8 cellular contexts compared by ENCODE assay signal in genomic region chr19:10105241-10106099, GRCh38. TPM values are rescaled to one million over a fixed set of nuclear protein-coding genes. Genes with fewer than 3 reads are reported as not detected.
DNase-seq lines count a peak whose midpoint lies in the region; ATAC-seq and TF ChIP-seq lines count a peak whose summit lies in the region.

No MANE protein-coding gene starts in this region.

- H3K27ac Mint-ChIP-seq in activated B cell treated with CpG ODN at 0.5 μM for 24 hours: peak overlapping the region; percentile 99

- peak; percentile 17 for ATAC-seq in HG03108 (IDR thresholded peaks at IDR 0.05; ENCODE audit: unreplicated experiment)
- peak; percentile 5 for ATAC-seq in activated B cell treated with CpG ODN at 0.5 μM for 24 hours (ENCODE audit: low read depth)
- ATAC-seq in esophagus mucosa: peak; percentile 1
- ATAC-seq in GM19328 (IDR thresholded peaks at IDR 0.05; ENCODE audit: unreplicated experiment): no peak

- peak overlapping the region; percentile 86 for H3K4me3 Mint-ChIP-seq in activated B cell treated with CpG ODN at 0.5 μM for 24 hours

- peaks cover 36% of the 10 kb centered on the region for H3K36me3 Mint-ChIP-seq in activated B cell treated with CpG ODN at 0.5 μM for 24 hours (ENCODE audit: low read depth)

- H3K4me1 Mint-ChIP-seq in activated B cell treated with CpG ODN at 0.5 μM for 24 hours: peaks cover 73% of the 10 kb centered on the region

- no peaks in the 10 kb centered on the region for H3K9me3 Mint-ChIP-seq in activated B cell treated with CpG ODN at 0.5 μM for 24 hours

- CTCF ChIA-PET in activated B cell treated with CpG ODN at 0.5 μM for 24 hours (lab: Charles Lee): interaction anchor here (0.9 kb wide), 2 partner anchors 9 kb away, joined by 3 to 4 read pairs; no protein-coding TSS in a partner anchor

- no peak for DNase-seq in activated B cell treated with CpG ODN at 0.5 μM for 24 hours
- DNase-seq in stimulated activated CD4-positive, alpha-beta T cell treated with anti-CD3 and anti-CD28 coated beads, Interleukin-1b, Interleukin-23, amount 100 ng/mL, for 4 hours (ENCODE audit: low read depth in 2 of 2): peak; percentile 64 to 69
- DNase-seq in putamen (ENCODE audit: low spot score): no peak
- DNase-seq in SKM-1 (lab: John Stamatoyannopoulos, UW; ENCODE audit: unreplicated experiment): no peak

- H3K4me3 ChIP-seq in GM12875 (ENCODE audit: low read depth, low read length): peak overlapping the region; percentile 97

- TF ChIP-seq CTCF in GM12875 (IDR thresholded peaks at IDR 0.05; ENCODE audit: borderline replicate concordance, insufficient read depth, low read depth, low read length) (no peak), activated B cell treated with CpG ODN at 0.5 μM for 24 hours (IDR thresholded peaks at IDR 0.05) (no peak)

- no peaks in the 10 kb centered on the region for H3K27me3 Mint-ChIP-seq in activated B cell treated with CpG ODN at 0.5 μM for 24 hours

- POLR2A ChIA-PET in activated B cell treated with CpG ODN at 0.5 μM for 24 hours (lab: Charles Lee): interaction anchor here (0.9 to 11.0 kb wide), 8 partner anchors 9 to 146 kb away, joined by 3 to 297 read pairs (median 8); partner anchors contain the start of genes DNMT1, EIF3G, MRPL4 and P2RY11

- intact Hi-C loops in activated B cell treated with CpG ODN at 0.5 μM for 24 hours (cut with micrococcal nuclease): loop anchor here (1.0 to 10.0 kb wide), 5 partner anchors 9 to 769 kb away; partner anchors contain the start of genes CARM1, DNMT1, PDE4A and SHFL

RNA-seq across cellular contexts. Expression of gene PPAN, which starts 0.7 kb away (rescaled TPM):
- total RNA-seq in activated B cell treated with CpG ODN at 0.5 μM for 24 hours: 107 and 119 TPM in 2 replicates
- total RNA-seq in esophagus mucosa: 32.3 TPM

RNA-seq across cellular contexts. Expression of gene ANGPTL6, which starts 3.0 kb away (rescaled TPM):
- total RNA-seq in activated B cell treated with CpG ODN at 0.5 μM for 24 hours (16.4 and 18.4 TPM in 2 replicates), esophagus mucosa (not detected)

RNA-seq across cellular contexts. Expression of gene P2RY11, which starts 6.0 kb away (rescaled TPM):
- total RNA-seq in activated B cell treated with CpG ODN at 0.5 μM for 24 hours (33.1 and 42.6 TPM in 2 replicates), esophagus mucosa (4.8 TPM)

RNA-seq across cellular contexts. Expression of gene EIF3G, which starts 14.2 kb away (rescaled TPM):
- 332 and 371 TPM in 2 replicates for total RNA-seq in activated B cell treated with CpG ODN at 0.5 μM for 24 hours
- total RNA-seq in esophagus mucosa: 166 TPM

RNA-seq across cellular contexts. Expression of gene SHFL, which starts 19.4 kb away (rescaled TPM):
- 61.3 and 61.4 TPM in 2 replicates for total RNA-seq in activated B cell treated with CpG ODN at 0.5 μM for 24 hours
- total RNA-seq in esophagus mucosa: 11.1 TPM

Comparison
In these comparisons a context has a peak if more than half of its experiments do, and no peak if none do; other contexts are left out.
1. DNase-seq: peak in stimulated activated CD4-positive, alpha-beta T cell treated with anti-CD3 and anti-CD28 coated beads, Interleukin-1b, Interleukin-23, amount 100 ng/mL, for 4 hours (2 of 2); none in activated B cell treated with CpG ODN at 0.5 μM for 24 hours (single experiment), putamen (single experiment) and SKM-1 (single experiment).
2. RNA of gene ANGPTL6, which starts 3.0 kb away (total RNA-seq): 16.4 to 18.4 TPM in activated B cell treated with CpG ODN at 0.5 μM for 24 hours; not detected in esophagus mucosa (single experiment); every median in the first group is over 10 times any median in the second.